Comparison of ENCODE assay signal across 9 cellular contexts in the genomic region with DNA sequence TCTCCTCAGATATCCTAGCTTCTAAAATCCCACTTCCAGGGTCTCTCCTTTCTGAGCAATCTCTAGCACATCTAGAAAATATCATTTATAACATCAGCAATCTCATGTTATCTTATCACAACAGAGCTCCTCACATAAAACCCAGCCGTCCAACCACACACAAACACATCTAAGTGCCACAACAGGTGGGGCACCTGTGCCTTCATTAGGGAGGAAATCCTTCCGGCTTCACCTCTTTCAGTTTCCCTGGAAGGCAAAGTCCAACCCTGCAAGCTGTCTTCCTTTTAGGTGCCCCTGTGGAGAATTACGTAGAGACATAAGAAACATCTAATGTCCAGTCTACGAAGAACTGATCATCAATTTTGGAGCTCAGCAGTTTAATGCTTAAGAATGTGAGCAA. TPM values are rescaled to one million over a fixed set of nuclear protein-coding genes. Genes with fewer than 3 reads are reported as not detected.
DNase-seq lines count a peak whose midpoint lies in the region; ATAC-seq, FAIRE-seq and TF ChIP-seq lines count a peak whose summit lies in the region.
"Had no signal": no experiment of that assay in that cellular context is flagged by ENCODE, and none has a peak within 500 bp of the region (broad histone marks: within the 10 kb centered on the region; RNA-seq: fewer than 3 reads in every experiment).

No MANE protein-coding gene starts in this region.

- H3K4ac ChIP-seq in neuronal stem cell (ENCODE audit: low read length), result no peak overlapping the region

- intact Hi-C loops in OCI-LY7 (cut with micrococcal nuclease; ENCODE audit: unreplicated experiment), result loop anchor here (10.0 kb wide), 1 partner anchor 640 kb away; a partner anchor contains a TSS

- no peaks in the 10 kb centered on the region for H3K9me3 Mint-ChIP-seq in endothelial cell (ENCODE audit: unreplicated experiment)

- no peak overlapping the region for H2BK12ac ChIP-seq in neuronal stem cell (ENCODE audit: low read length)

- TF ChIP-seq CTCF in GM06990 (IDR thresholded peaks at IDR 0.05; ENCODE audit: insufficient read depth, low read length, poor library complexity, severe bottlenecking) (no peak), OCI-LY7 (conservative IDR thresholded peaks at IDR 0.05; ENCODE audit: low read length) (no peak), endothelial cell (IDR thresholded peaks at IDR 0.05; ENCODE audit: unreplicated experiment) (no peak)

- no peak overlapping the region for H4K91ac ChIP-seq in neuronal stem cell (ENCODE audit: low read depth, low read length, poor library complexity)

- H3K9me2 ChIP-seq in OCI-LY7 (ENCODE audit: insufficient read depth, low read length), result no peaks in the 10 kb centered on the region

- peaks cover 9% of the 10 kb centered on the region for H3K79me1 ChIP-seq in neuronal stem cell (ENCODE audit: low read depth, low read length)

- H3K79me2 ChIP-seq in OCI-LY7 (ENCODE audit: insufficient read depth, low read depth, low read length), result peaks cover 88% of the 10 kb centered on the region

- H2BK15ac ChIP-seq in neuronal stem cell (ENCODE audit: low read length), result no peak overlapping the region

- H3K27me3 Mint-ChIP-seq in endothelial cell (ENCODE audit: unreplicated experiment), result peaks cover 5% of the 10 kb centered on the region

- no peak overlapping the region for H2BK5ac ChIP-seq in neuronal stem cell (ENCODE audit: low read length)

- no peak overlapping the region for H3K23ac ChIP-seq in neuronal stem cell (ENCODE audit: low read depth, low read length, poor library complexity)

- no peak overlapping the region for H3K9ac ChIP-seq in neuronal stem cell (ENCODE audit: low read depth, low read length, poor library complexity)

- H3K18ac ChIP-seq in neuronal stem cell (ENCODE audit: low read length), result no peak overlapping the region

- H3K27me3 ChIP-seq in GM06990 (replicated peaks; ENCODE audit: control insufficient read depth, insufficient read depth, low read length) (no peaks in the 10 kb centered on the region), neuronal stem cell (ENCODE audit: control insufficient read depth in 3 of 3, insufficient read depth in 3 of 3, low read depth in 1 of 3, low read length in 3 of 3) (no peaks in the 10 kb centered on the region)
- H3K27me3 ChIP-seq: adrenal gland had no signal

- H2AFZ ChIP-seq in OCI-LY7 (ENCODE audit: low read length), result no peak overlapping the region
- no peak overlapping the region for H2AFZ ChIP-seq in neuronal stem cell (ENCODE audit: low read length)

- H2AK5ac ChIP-seq in neuronal stem cell (ENCODE audit: low read depth, low read length), result no peak overlapping the region

- peaks cover 4% of the 10 kb centered on the region for H3K36me3 ChIP-seq in GM06990 (ENCODE audit: control insufficient read depth, insufficient read depth, low read length)
- peaks cover 39% of the 10 kb centered on the region for H3K36me3 ChIP-seq in OCI-LY7 (ENCODE audit: insufficient read depth, low read length)
- H3K36me3 ChIP-seq in neuronal stem cell (replicated peaks in 1 of 2; ENCODE audit: control insufficient read depth in 2 of 2, insufficient read depth in 2 of 2, low read length in 2 of 2), result peaks cover 3 to 12% of the 10 kb centered on the region in 2 donors
- H3K36me3 ChIP-seq: adrenal gland had no signal

- WGBS in neuronal stem cell (ENCODE audit: extremely low coverage in 2 of 2, insufficient read length in 2 of 2, insufficient replicate concordance in 1 of 2), 2 donors, result no CpG with 5 or more reads among the region's 4 CpGs

- H3K14ac ChIP-seq in neuronal stem cell (ENCODE audit: low read length), result no peak overlapping the region

- H3K36me3 Mint-ChIP-seq in endothelial cell (ENCODE audit: low read depth, unreplicated experiment), result peaks cover 8% of the 10 kb centered on the region

- no TSS peak for BruUV-seq in OCI-LY7 (replicated peaks; lab: Mats Ljungman, UMichigan)

- peak overlapping the region; percentile 99 for H3K4me3 Mint-ChIP-seq in endothelial cell (ENCODE audit: unreplicated experiment)

- H3K9me3 ChIP-seq in OCI-LY7 (ENCODE audit: low read length) (no peaks in the 10 kb centered on the region), neuronal stem cell (replicated peaks in 1 of 2; ENCODE audit: control insufficient read depth in 2 of 2, insufficient read depth in 1 of 2, low read depth in 1 of 2, low read length in 2 of 2) (no peaks in the 10 kb centered on the region)
- H3K9me3 ChIP-seq: adrenal gland had no signal

- CTCF ChIA-PET in OCI-LY7 (lab: Charles Lee; ENCODE audit: unreplicated experiment), result no interaction called here

- H3K4me1 ChIP-seq in OCI-LY7 (ENCODE audit: insufficient read depth, low read length, poor library complexity, severe bottlenecking), result peaks cover 44% of the 10 kb centered on the region
- H3K4me1 ChIP-seq in neuronal stem cell (ENCODE audit: control insufficient read depth in 2 of 2, insufficient read depth in 1 of 2, low read depth in 1 of 2, low read length in 2 of 2), result peaks cover 5 to 10% of the 10 kb centered on the region in 2 donors

- H3K27ac ChIP-seq in OCI-LY7 (ENCODE audit: low read depth, low read length, poor library complexity, severe bottlenecking) (no peak overlapping the region), neuronal stem cell (replicated peaks; ENCODE audit: low read length) (no peak overlapping the region)

- DNase-seq in GM06990 (ENCODE audit: extremely low read depth, insufficient read length) (no peak), OCI-LY7 (ENCODE audit: low spot score) (peak; percentile 45), endothelial cell (ENCODE audit: low spot score) (no peak), neuronal stem cell (ENCODE audit: low spot score) (no peak), D341Med (ENCODE audit: low spot score) (no peak), NCI-H1105 treated with DMSO at 0.1 percent for 48 hours (lab: John Stamatoyannopoulos, UW) (no peak), GM19239 (ENCODE audit: insufficient read length, low spot score) (no peak)

- H2BK120ac ChIP-seq in neuronal stem cell (ENCODE audit: low read depth, low read length), result no peak overlapping the region

- no peak for ATAC-seq in GM21528 (IDR thresholded peaks at IDR 0.05; ENCODE audit: low FRiP score, unreplicated experiment)

- H3K4me2 ChIP-seq in OCI-LY7 (ENCODE audit: low read length) (peak overlapping the region; percentile 92), neuronal stem cell (ENCODE audit: insufficient read depth, low read length, poor library complexity, severe bottlenecking) (no peak overlapping the region)

- POLR2A ChIA-PET in OCI-LY7 (lab: Charles Lee), result interaction anchor here (1.4 kb wide), 1 partner anchor 18 kb away, joined by 5 read pairs; no protein-coding TSS in a partner anchor

- no peak overlapping the region for H3K27ac Mint-ChIP-seq in endothelial cell (ENCODE audit: unreplicated experiment)

- peaks cover 29% of the 10 kb centered on the region for H3K4me1 Mint-ChIP-seq in endothelial cell (ENCODE audit: unreplicated experiment)

- H4K20me1 ChIP-seq in OCI-LY7 (ENCODE audit: insufficient read depth, low read length), result peaks cover 29% of the 10 kb centered on the region

- no peak for FAIRE-seq in GM19239 (lab: Jason Lieb, UNC)

- H3K4me3 ChIP-seq in GM06990 (replicated peaks; ENCODE audit: low read depth, low read length) (peak overlapping the region; percentile 95), OCI-LY7 (ENCODE audit: low read depth, low read length, poor library complexity, severe bottlenecking) (peak overlapping the region; percentile 91), neuronal stem cell (ENCODE audit: low read length in 2 of 2) (peak overlapping the region; percentile 6 to 98)

- no peak overlapping the region for H4K8ac ChIP-seq in neuronal stem cell (ENCODE audit: low read depth, low read length)

RNA-seq across cellular contexts. Expression of a gene that starts 1.6 kb away (rescaled TPM):
- total RNA-seq in OCI-LY7 (2014; rRNA removed; shearing (Covaris generic)), result 50.8 and 53.1 TPM in 2 replicates
- total RNA-seq in OCI-LY7 (2022) (53.6 and 63.6 TPM in 2 replicates), endothelial cell (ENCODE audit: unreplicated experiment) (135 TPM)
- 39.5 TPM for polyA plus RNA-seq in neuronal stem cell (2013, experiment 1 of 2)
- polyA plus RNA-seq in neuronal stem cell (2013, experiment 2 of 2), result 37.0 TPM

RNA-seq across cellular contexts. Expression of a gene that starts 1.6 kb away (rescaled TPM):
- 60.3 and 71.5 TPM in 2 replicates for total RNA-seq in OCI-LY7 (2014; rRNA removed; shearing (Covaris generic))
- 50.5 and 65.3 TPM in 2 replicates for total RNA-seq in OCI-LY7 (2022)
- 33.2 TPM for total RNA-seq in endothelial cell (ENCODE audit: unreplicated experiment)
- 64.4 TPM for polyA plus RNA-seq in neuronal stem cell (2013, experiment 1 of 2)
- 64.4 TPM for polyA plus RNA-seq in neuronal stem cell (2013, experiment 2 of 2)

RNA-seq across cellular contexts. Expression of a gene that starts 51.7 kb away (rescaled TPM):
- total RNA-seq in OCI-LY7 (2014; rRNA removed; shearing (Covaris generic)), result 1.3 TPM in 1 of 2 replicates, not detected in the other
- not detected in 2 replicates for total RNA-seq in OCI-LY7 (2022)
- total RNA-seq in endothelial cell (ENCODE audit: unreplicated experiment), result 0.41 TPM
- 0.35 TPM for polyA plus RNA-seq in neuronal stem cell (2013, experiment 1 of 2)
- 0.26 TPM for polyA plus RNA-seq in neuronal stem cell (2013, experiment 2 of 2)
